ENCODE assay signal across 28 cellular contexts in genomic region chr12:116474899-116475298, GRCh38.
"Had no signal": no experiment of that assay in that cellular context is flagged by ENCODE, and none has a peak within 500 bp of the region (broad histone marks: within the 10 kb centered on the region; RNA-seq: fewer than 3 reads in every experiment).

No MANE protein-coding gene starts in this region.

- H3K27ac ChIP-seq: colonic mucosa, coronary artery, dorsolateral prefrontal cortex, epithelial cell of prostate, esophagus muscularis mucosa, esophagus squamous epithelium, gastrocnemius medialis, gastroesophageal sphincter, heart left ventricle, heart right ventricle, hepatocyte had no signal

- H2AFZ ChIP-seq: hepatocyte had no signal

- DNase-seq: colonic mucosa; cortex of kidney; dermis blood vessel endothelial cell; dorsolateral prefrontal cortex; effector CD4-positive, alpha-beta T cell; effector CD8-positive, alpha-beta T cell; effector memory CD4-positive, alpha-beta T cell; effector memory CD8-positive, alpha-beta T cell; endodermal cell; erythroblast; esophagus squamous epithelium; foreskin fibroblast; foreskin melanocyte; gastrocnemius medialis; glutamatergic neuron; head of caudate nucleus; heart left ventricle; heart right ventricle had no signal

- FAIRE-seq: colon, endometrium, endothelial cell of umbilical vein, frontal cortex had no signal

- ATAC-seq: effector memory CD8-positive, alpha-beta T cell; esophagus mucosa; gastrocnemius medialis; gastroesophageal sphincter; heart left ventricle; heart right ventricle had no signal

- H3K4me2 ChIP-seq: hepatocyte had no signal

- H3K27me3 ChIP-seq: colonic mucosa, esophagus muscularis mucosa, esophagus squamous epithelium, gastrocnemius medialis, gastroesophageal sphincter, heart left ventricle, heart right ventricle, hepatocyte had no signal

- H3K4me3 ChIP-seq: colonic mucosa, coronary artery, dorsolateral prefrontal cortex, esophagus muscularis mucosa, esophagus squamous epithelium, gastrocnemius medialis, gastroesophageal sphincter, heart left ventricle, heart right ventricle, hepatocyte had no signal

- H3K9me3 ChIP-seq: gastrocnemius medialis had no signal

- H3K79me2 ChIP-seq: hepatocyte had no signal

- H3K36me3 ChIP-seq: colonic mucosa, esophagus muscularis mucosa, esophagus squamous epithelium, gastrocnemius medialis, gastroesophageal sphincter, heart left ventricle, heart right ventricle had no signal

- H3K4me1 ChIP-seq: colonic mucosa, esophagus muscularis mucosa, esophagus squamous epithelium, gastrocnemius medialis, gastroesophageal sphincter, heart left ventricle, heart right ventricle had no signal
